ENCODE assay signal across 8 cellular contexts in the genomic region with DNA sequence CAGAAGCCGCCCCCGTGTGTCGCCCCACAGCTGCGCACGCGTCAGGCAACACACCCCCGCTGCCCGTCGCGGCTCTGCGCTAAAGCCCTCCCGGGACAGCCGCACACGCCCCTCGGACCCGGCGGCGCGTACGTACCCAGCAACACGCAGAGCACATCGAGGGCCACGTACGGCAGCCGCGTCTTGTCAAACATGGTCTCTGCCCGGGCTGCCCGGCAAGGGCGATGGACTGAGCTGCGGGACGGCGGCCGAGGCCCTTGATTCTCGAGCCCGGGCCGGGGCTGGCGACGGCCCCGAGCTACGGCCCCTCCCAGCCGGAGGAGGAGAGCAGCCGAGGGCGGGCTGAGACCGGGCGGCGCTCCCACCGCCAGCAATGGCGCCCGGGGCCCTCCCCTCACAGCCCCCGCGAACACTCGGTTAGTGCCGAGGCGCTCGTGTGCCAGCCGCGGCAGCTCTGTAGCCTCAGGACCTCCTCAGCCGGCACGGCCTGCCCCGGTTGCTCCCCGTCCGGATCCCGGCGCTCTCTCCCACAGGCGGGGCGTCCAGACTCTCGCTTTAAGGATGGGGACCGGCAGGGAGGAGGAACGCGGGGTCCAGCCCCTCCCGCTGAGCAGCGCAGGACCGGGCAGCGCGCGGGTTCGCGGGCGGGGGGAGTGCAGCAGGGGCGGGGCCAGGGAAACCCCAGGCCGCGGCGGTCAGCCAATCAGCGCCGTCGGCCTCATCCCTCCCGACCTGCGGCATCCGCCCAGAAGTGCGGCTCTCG.
DNase-seq lines count a peak whose midpoint lies in the region; ATAC-seq and TF ChIP-seq lines count a peak whose summit lies in the region.

A gene (minus strand): TSS at position 529 of the 763 bp plus-strand sequence. CDS start 335 bp downstream, at position 194.

- TF ChIP-seq CTCF in GM13977 (IDR thresholded peaks at IDR 0.05; ENCODE audit: extremely low read depth, insufficient read depth, missing control alignments) (peak; percentile 31), astrocyte of the cerebellum (IDR thresholded peaks at IDR 0.05; ENCODE audit: low read depth, low read length, missing control alignments) (no peak)

- H3K4me3 ChIP-seq in astrocyte of the cerebellum (ENCODE audit: low read depth, low read length), result peak within 1 kb of the TSS; percentile 82

- in situ Hi-C loops in GM13977 (cut with MboI; ENCODE audit: low pct_unique_long_range_greater_than_20kb, low sequenced_read_pairs, unreplicated experiment) (no loop called here), astrocyte of the cerebellum (cut with HindIII; ENCODE audit: low sequenced_read_pairs) (no loop called here)

- peak; percentile 85 for ATAC-seq in HG02759 (IDR thresholded peaks at IDR 0.05; ENCODE audit: unreplicated experiment)

- DNase-seq in GM13977 (ENCODE audit: low spot score) (peak; percentile 91), NCI-H146 (lab: John Stamatoyannopoulos, UW) (peak; percentile 91), T-helper 9 cell (peak; percentile 72), astrocyte of the cerebellum (ENCODE audit: low read depth) (peak; percentile 44), hepatic stellate cell (ENCODE audit: low spot score) (peak; percentile 92), retina (peak; percentile 97), GF-D8 (lab: John Stamatoyannopoulos, UW) (no peak)
